In the genomic region with DNA sequence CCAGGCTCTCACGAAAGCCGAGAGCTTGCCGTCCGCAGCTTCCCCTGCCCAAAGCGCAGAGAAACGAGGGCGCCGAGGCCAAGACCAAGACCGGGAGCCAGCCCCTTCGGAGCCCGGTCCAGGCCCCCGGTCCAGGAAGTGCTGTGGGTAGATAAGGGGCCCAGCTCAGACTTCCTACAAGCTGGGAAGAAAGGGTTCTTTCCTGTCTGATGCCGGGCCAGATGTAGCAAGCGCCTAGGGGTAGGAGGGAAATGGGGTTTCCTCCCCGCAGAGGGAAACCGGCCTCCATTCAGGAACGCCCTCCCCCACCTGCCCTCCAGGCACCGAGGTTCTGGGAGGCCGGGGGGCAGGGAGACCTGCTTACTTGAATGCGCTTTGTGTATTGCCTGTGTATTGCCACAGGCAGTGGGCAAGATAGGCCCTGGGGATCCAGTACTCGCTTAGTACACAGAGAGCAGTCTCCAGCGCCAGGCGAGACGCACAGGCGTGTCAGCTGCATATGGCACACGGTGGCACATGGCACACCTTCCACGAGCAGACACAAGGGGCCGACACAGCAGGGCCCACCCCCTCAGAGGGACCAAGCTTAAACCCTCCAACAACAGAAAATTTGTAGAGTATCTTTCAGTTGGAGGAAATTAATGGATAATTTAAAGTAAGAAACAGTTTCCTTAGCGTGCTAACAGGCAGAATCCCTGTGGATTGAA, we compare ENCODE assay signal across 8 cellular contexts. TPM values are rescaled to one million over a fixed set of nuclear protein-coding genes. Genes with fewer than 3 reads are reported as not detected.
DNase-seq lines count a peak whose midpoint lies in the region; ATAC-seq, FAIRE-seq and TF ChIP-seq lines count a peak whose summit lies in the region.

No MANE protein-coding gene starts in this region.

- H4K20me1 ChIP-seq in endothelial cell of umbilical vein (replicated peaks; ENCODE audit: control insufficient read depth, extremely low read depth, insufficient read depth, low read length) (no peaks in the 10 kb centered on the region), neural cell (ENCODE audit: insufficient read depth) (no peaks in the 10 kb centered on the region)

- H3K9me1 ChIP-seq in endothelial cell of umbilical vein (replicated peaks; ENCODE audit: control insufficient read depth, extremely low read depth, insufficient read depth, low read length): no peaks in the 10 kb centered on the region

- H3K4me3 ChIP-seq in AG10803 (ENCODE audit: low read length) (peak overlapping the region; percentile 53), endothelial cell of umbilical vein (replicated peaks in 1 of 3; ENCODE audit: insufficient read depth in 1 of 3, low read depth in 1 of 3, low read length in 3 of 3) (peak overlapping the region in 1 of 3 experiments; percentile 49), neural cell (ENCODE audit: low read length) (peak overlapping the region; percentile 77), aorta (ENCODE audit: low read length in 2 of 2) (peak overlapping the region; percentile 29 to 44)

- peaks cover 21% of the 10 kb centered on the region for H3K4me1 Mint-ChIP-seq in activated CD8-positive, alpha-beta T cell treated with anti-CD3 and anti-CD28 coated beads for 36 hours (ENCODE audit: low read depth)

- peak; percentile 100 for FAIRE-seq in endothelial cell of umbilical vein (lab: Jason Lieb, UNC)

- WGBS in aorta, 2 donors: 45 to 50% methylated on average over 23 to 29 of the region's 29 CpGs

- intact Hi-C loops in activated CD8-positive, alpha-beta T cell treated with anti-CD3 and anti-CD28 coated beads for 36 hours (cut with micrococcal nuclease): no loop called here
- intact Hi-C loops in endothelial cell of umbilical vein (cut with micrococcal nuclease): loop anchor here (1.0 to 2.0 kb wide), 4 partner anchors 14 to 380 kb away; a partner anchor contains a TSS
- intact Hi-C loops in aorta (cut with DNase I): no loop called here

- H3K36me3 ChIP-seq in endothelial cell of umbilical vein (ENCODE audit: control insufficient read depth in 2 of 2, extremely low read depth in 1 of 2, insufficient read depth in 2 of 2, low read length in 2 of 2) (no peaks in the 10 kb centered on the region), neural cell (ENCODE audit: insufficient read depth, low read length) (no peaks in the 10 kb centered on the region), aorta (ENCODE audit: control insufficient read depth in 1 of 2, insufficient read depth in 2 of 2, low read length in 1 of 2) (no peaks in the 10 kb centered on the region)

- H3K9me3 ChIP-seq in endothelial cell of umbilical vein (replicated peaks; ENCODE audit: control insufficient read depth, insufficient read depth, low read length) (no peaks in the 10 kb centered on the region), neural cell (ENCODE audit: low read length) (no peaks in the 10 kb centered on the region), aorta (ENCODE audit: control insufficient read depth, low read length) (no peaks in the 10 kb centered on the region)

- dilution Hi-C loops in endothelial cell of umbilical vein (cut with MboI; ENCODE audit: extremely low pct_ligation_motif_present, low sequenced_read_pairs): no loop called here

- peak; percentile 57 for TF ChIP-seq POLR2A in endothelial cell of umbilical vein (IDR thresholded peaks at IDR 0.05; ENCODE audit: low read depth, low read length)

- H3K79me2 ChIP-seq in endothelial cell of umbilical vein (ENCODE audit: control insufficient read depth, insufficient read depth, low read length): no peaks in the 10 kb centered on the region
- H3K79me2 ChIP-seq in neural cell (replicated peaks; ENCODE audit: insufficient read depth, low read length): no peaks in the 10 kb centered on the region

- H3K4me1 ChIP-seq in endothelial cell of umbilical vein (ENCODE audit: control insufficient read depth, extremely low read depth, insufficient read depth, low read length): peaks cover 45% of the 10 kb centered on the region
- no peaks in the 10 kb centered on the region for H3K4me1 ChIP-seq in aorta (ENCODE audit: control insufficient read depth in 1 of 2, insufficient read depth in 2 of 2, low read length in 2 of 2)

- no peaks in the 10 kb centered on the region for H3K36me3 Mint-ChIP-seq in activated CD8-positive, alpha-beta T cell treated with anti-CD3 and anti-CD28 coated beads for 36 hours (ENCODE audit: low read depth)

- H3K9me2 ChIP-seq in neural cell (ENCODE audit: insufficient read depth, low read length): no peaks in the 10 kb centered on the region

- H3K9ac ChIP-seq in endothelial cell of umbilical vein (replicated peaks; ENCODE audit: extremely low read depth, insufficient read depth, low read length) (peak overlapping the region; percentile 92), neural cell (ENCODE audit: low read length) (peak overlapping the region; percentile 66)

- CTCF ChIA-PET in activated CD8-positive, alpha-beta T cell treated with anti-CD3 and anti-CD28 coated beads for 36 hours (lab: Charles Lee): interaction anchor here (1.1 to 5.8 kb wide), 6 partner anchors 11 to 40 kb away, joined by 3 to 32 read pairs (median 5); no protein-coding TSS in a partner anchor
- CTCF ChIA-PET in endothelial cell of umbilical vein (lab: Charles Lee): interaction anchor here (0.9 to 7.4 kb wide), 10 partner anchors 8 to 164 kb away, joined by 3 to 134 read pairs (median 8); a partner anchor contains a TSS

- ATAC-seq in GM21576 (IDR thresholded peaks at IDR 0.05; ENCODE audit: unreplicated experiment) (peak; percentile 17), aorta (ENCODE audit: low FRiP score) (peak; percentile 44), GM18873 (IDR thresholded peaks at IDR 0.05; ENCODE audit: low FRiP score, unreplicated experiment) (no peak)
- ATAC-seq in activated CD8-positive, alpha-beta T cell treated with anti-CD3 and anti-CD28 coated beads for 36 hours: peak; percentile 32

- DNase-seq in AG10803 (ENCODE audit: low read depth): no peak
- DNase-seq in NCI-H2029 treated with DMSO at 0.1 percent for 48 hours (lab: John Stamatoyannopoulos, UW): peak; percentile 55
- peak; percentile 60 for DNase-seq in activated CD8-positive, alpha-beta T cell treated with anti-CD3 and anti-CD28 coated beads for 36 hours
- DNase-seq in endothelial cell of umbilical vein (ENCODE audit: low read depth, low spot score): peak; percentile 95
- no peak for DNase-seq in aorta

- peaks cover 3% of the 10 kb centered on the region for H3K27me3 Mint-ChIP-seq in activated CD8-positive, alpha-beta T cell treated with anti-CD3 and anti-CD28 coated beads for 36 hours

- no peaks in the 10 kb centered on the region for H3F3A ChIP-seq in neural cell (ENCODE audit: insufficient read depth, low read length, poor library complexity, severe bottlenecking)

- peak overlapping the region; percentile 40 for H3K4me2 ChIP-seq in endothelial cell of umbilical vein (ENCODE audit: insufficient read depth, low read length)
- no peak overlapping the region for H3K4me2 ChIP-seq in neural cell (ENCODE audit: low read length)

- H3K9me3 Mint-ChIP-seq in activated CD8-positive, alpha-beta T cell treated with anti-CD3 and anti-CD28 coated beads for 36 hours: no peaks in the 10 kb centered on the region

- POLR2A ChIA-PET in activated CD8-positive, alpha-beta T cell treated with anti-CD3 and anti-CD28 coated beads for 36 hours (lab: Charles Lee): interaction anchor here (0.7 to 2.0 kb wide), 7 partner anchors 11 to 386 kb away, joined by 3 to 11 read pairs (median 3); no protein-coding TSS in a partner anchor
- POLR2A ChIA-PET in endothelial cell of umbilical vein (lab: Charles Lee): interaction anchor here (1.0 to 2.2 kb wide), 6 partner anchors 14 to 175 kb away, joined by 3 to 13 read pairs (median 4); a partner anchor contains a TSS

- H3K27me3 ChIP-seq in endothelial cell of umbilical vein (ENCODE audit: control insufficient read depth in 2 of 2, insufficient read depth in 2 of 2, low read length in 2 of 2): no peaks in the 10 kb centered on the region
- no peaks in the 10 kb centered on the region for H3K27me3 ChIP-seq in neural cell (ENCODE audit: insufficient read depth, low read depth, low read length)
- H3K27me3 ChIP-seq in aorta (ENCODE audit: control insufficient read depth in 1 of 2, insufficient read depth in 2 of 2, low read length in 1 of 2): no peaks in the 10 kb centered on the region

- H3K27ac ChIP-seq in endothelial cell of umbilical vein (ENCODE audit: insufficient read depth, low read depth, low read length) (peak overlapping the region; percentile 80), neural cell (ENCODE audit: low read length) (no peak overlapping the region), aorta (ENCODE audit: low read depth in 1 of 2, low read length in 2 of 2) (no peak overlapping the region)

- peak overlapping the region; percentile 80 for H3K27ac Mint-ChIP-seq in activated CD8-positive, alpha-beta T cell treated with anti-CD3 and anti-CD28 coated beads for 36 hours

- TF ChIP-seq RAD21 in neural cell (conservative IDR thresholded peaks at IDR 0.05): no peak

- H2AFZ ChIP-seq in endothelial cell of umbilical vein (ENCODE audit: low read depth, low read length): peak overlapping the region; percentile 4
- no peak overlapping the region for H2AFZ ChIP-seq in neural cell (ENCODE audit: low read depth, low read length)

- TF ChIP-seq EP300 in neural cell (conservative IDR thresholded peaks at IDR 0.05; ENCODE audit: poor library complexity, severe bottlenecking): no peak

- peak overlapping the region; percentile 69 for H3K4me3 Mint-ChIP-seq in activated CD8-positive, alpha-beta T cell treated with anti-CD3 and anti-CD28 coated beads for 36 hours

- BruUV-seq in endothelial cell of umbilical vein (replicated peaks; lab: Mats Ljungman, UMichigan): TSS peak; percentile 29

- TF ChIP-seq CTCF in AG10803 (conservative IDR thresholded peaks at IDR 0.05; ENCODE audit: low read length) (no peak), endothelial cell of umbilical vein (IDR thresholded peaks at IDR 0.05; ENCODE audit: extremely low read depth in 1 of 2, insufficient read depth in 1 of 2, low read depth in 1 of 2, low read length in 2 of 2) (no peak), neural cell (IDR thresholded peaks at IDR 0.05; ENCODE audit: poor library complexity, severe bottlenecking) (no peak)
- TF ChIP-seq CTCF in activated CD8-positive, alpha-beta T cell treated with anti-CD3 and anti-CD28 coated beads for 36 hours (IDR thresholded peaks at IDR 0.05): no peak

RNA-seq across cellular contexts. Expression of a gene that starts 1.0 kb away (rescaled TPM):
- total RNA-seq in activated CD8-positive, alpha-beta T cell treated with anti-CD3 and anti-CD28 coated beads for 36 hours: 1 to 10 TPM; 1.5 to 2.2 TPM
- total RNA-seq in endothelial cell of umbilical vein: 71.1 and 72.4 TPM in 2 replicates
- 34.9 and 45.1 TPM in 2 replicates for polyA plus RNA-seq in endothelial cell of umbilical vein
- polyA plus RNA-seq in endothelial cell of umbilical vein (2011; cell fraction: cytosol; rRNA removed): 24.4 and 30.5 TPM in 2 replicates
- 61.1 and 63.6 TPM in 2 replicates for polyA plus RNA-seq in endothelial cell of umbilical vein (2011; cell fraction: nucleus; rRNA removed)
- polyA plus RNA-seq in endothelial cell of umbilical vein (2012): 22.3 and 28.9 TPM in 2 replicates
- 68.6 and 78.0 TPM in 2 replicates for polyA minus RNA-seq in endothelial cell of umbilical vein
- polyA minus RNA-seq in endothelial cell of umbilical vein (2011; cell fraction: cytosol; rRNA and poly(A)+ RNA removed): 21.5 TPM
- polyA minus RNA-seq in endothelial cell of umbilical vein (2011; cell fraction: nucleus; rRNA and poly(A)+ RNA removed): 21.5 and 39.9 TPM in 2 replicates
- 14.3 and 15.7 TPM in 2 replicates for polyA plus RNA-seq in neural cell
- polyA minus RNA-seq in neural cell: 8.3 and 9.6 TPM in 2 replicates
- 10 to 100 TPM; 13.2 to 31.6 TPM for total RNA-seq in aorta
- 10 to 100 TPM in 1 of 2 donors, 1 to 10 TPM in 1; 7.1 to 17.6 TPM for polyA plus RNA-seq in aorta

RNA-seq across cellular contexts. Expression of a gene that starts 29.7 kb away (rescaled TPM):
- total RNA-seq in activated CD8-positive, alpha-beta T cell treated with anti-CD3 and anti-CD28 coated beads for 36 hours: under 1 TPM; 0.36 to 0.51 TPM
- total RNA-seq in endothelial cell of umbilical vein (207 and 226 TPM in 2 replicates), aorta (10 to 100 TPM in 1 of 2 donors, 1 to 10 TPM in 1; 6.6 to 30.5 TPM)
- polyA plus RNA-seq in endothelial cell of umbilical vein (63.4 and 72.3 TPM in 2 replicates), neural cell (1.5 and 2.1 TPM in 2 replicates), aorta (10 to 100 TPM in 1 of 2 donors, under 1 TPM in 1; 0.72 to 15.9 TPM)
- 30.5 and 41.0 TPM in 2 replicates for polyA plus RNA-seq in endothelial cell of umbilical vein (2011; cell fraction: cytosol; rRNA removed)
- polyA plus RNA-seq in endothelial cell of umbilical vein (2011; cell fraction: nucleus; rRNA removed): 187 and 256 TPM in 2 replicates
- polyA plus RNA-seq in endothelial cell of umbilical vein (2012): 13.4 and 30.3 TPM in 2 replicates
- polyA minus RNA-seq in endothelial cell of umbilical vein (81.2 and 84.6 TPM in 2 replicates), neural cell (1.5 and 2.2 TPM in 2 replicates)
- polyA minus RNA-seq in endothelial cell of umbilical vein (2011; cell fraction: cytosol; rRNA and poly(A)+ RNA removed): not detected
- polyA minus RNA-seq in endothelial cell of umbilical vein (2011; cell fraction: nucleus; rRNA and poly(A)+ RNA removed): 94.5 and 140 TPM in 2 replicates

Comparison
In these comparisons a context has a peak if more than half of its experiments do, and no peak if none do; other contexts are left out.
1. DNase-seq: peak in NCI-H2029 treated with DMSO at 0.1 percent for 48 hours (single experiment), activated CD8-positive, alpha-beta T cell treated with anti-CD3 and anti-CD28 coated beads for 36 hours (single experiment) and endothelial cell of umbilical vein (single experiment); none in AG10803 (single experiment) and aorta (0 of 2).
2. RNA of a gene that starts 1.0 kb away (total RNA-seq): 71.1 to 72.4 TPM in endothelial cell of umbilical vein and 13.2 to 31.6 TPM in aorta; 1.5 to 2.2 TPM in activated CD8-positive, alpha-beta T cell treated with anti-CD3 and anti-CD28 coated beads for 36 hours; every median in the first group is over 4 times any median in the second.